10 cellular contexts compared by ENCODE assay signal in the genomic region with DNA sequence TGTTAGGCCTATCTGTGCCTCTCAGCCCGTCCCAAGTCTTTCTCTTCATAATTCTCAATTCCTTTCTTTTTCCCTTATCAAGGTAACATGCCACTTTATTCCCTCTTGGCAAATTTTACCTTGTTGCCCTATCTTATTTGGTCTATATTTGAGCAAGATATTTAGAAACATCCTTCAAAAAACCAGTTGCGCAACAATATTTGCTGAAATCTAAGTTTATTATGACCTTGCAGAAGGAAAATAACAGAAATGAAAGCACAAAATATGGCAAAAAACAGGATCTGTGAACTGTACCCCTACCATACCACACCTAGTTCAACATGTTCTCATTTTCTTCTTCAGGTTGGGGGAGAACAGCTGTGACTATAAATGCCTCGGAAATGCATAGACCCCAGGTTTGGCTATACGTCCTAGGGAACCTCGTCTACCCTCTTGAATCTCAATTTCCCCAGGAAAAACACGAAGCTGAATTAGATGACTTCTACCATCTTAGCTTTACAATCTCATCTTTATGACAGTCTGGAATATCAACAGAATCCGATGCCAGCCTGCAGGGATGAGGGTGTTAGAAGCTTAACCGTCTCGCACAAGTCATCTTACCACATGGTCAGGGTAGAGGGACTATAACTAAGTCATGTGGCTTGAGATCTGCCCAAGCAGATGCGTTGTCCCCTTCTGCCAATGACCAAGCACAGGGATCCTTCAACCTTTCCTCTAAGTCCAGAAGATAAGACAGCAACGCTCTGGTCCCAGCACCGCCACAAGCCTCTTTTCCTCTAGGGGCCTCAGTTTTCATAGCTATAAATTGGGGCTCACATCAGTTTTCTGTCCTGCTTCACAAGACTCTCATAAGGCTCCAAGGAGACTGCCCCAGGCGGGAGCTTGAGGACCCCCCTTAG. TPM values are rescaled to one million over a fixed set of nuclear protein-coding genes. Genes with fewer than 3 reads are reported as not detected.
DNase-seq lines count a peak whose midpoint lies in the region; ATAC-seq and TF ChIP-seq lines count a peak whose summit lies in the region.
"Had no signal": no experiment of that assay in that cellular context is flagged by ENCODE, and none has a peak within 500 bp of the region (broad histone marks: within the 10 kb centered on the region; RNA-seq: fewer than 3 reads in every experiment).

No MANE protein-coding gene starts in this region.

- H3K36me3 ChIP-seq in left ventricle myocardium inferior (peaks cover 8% of the 10 kb centered on the region), mucosa of descending colon (ENCODE audit: low read depth) (no peaks in the 10 kb centered on the region), vagina (no peaks in the 10 kb centered on the region), testis (ENCODE audit: low read depth, missing control alignments) (no peaks in the 10 kb centered on the region)

- peak overlapping the region; percentile 88 for H3K27ac ChIP-seq in left ventricle myocardium inferior (replicated peaks)
- no peak overlapping the region for H3K27ac ChIP-seq in vagina
- H3K27ac ChIP-seq in testis: no peak overlapping the region

- peak overlapping the region; percentile 67 for H3K4me3 ChIP-seq in left ventricle myocardium inferior
- peak overlapping the region; percentile 27 for H3K4me3 ChIP-seq in mucosa of descending colon
- peak overlapping the region; percentile 33 to 41 for H3K4me3 ChIP-seq in vagina
- H3K4me3 ChIP-seq in testis: peak overlapping the region in 1 of 2 donors; percentile 30

- TF ChIP-seq CTCF in left ventricle myocardium inferior (IDR thresholded peaks at IDR 0.05; ENCODE audit: borderline replicate concordance): no peak
- TF ChIP-seq CTCF in mucosa of descending colon (IDR thresholded peaks at IDR 0.05): no peak
- no peak for TF ChIP-seq CTCF in vagina (IDR thresholded peaks at IDR 0.05)
- TF ChIP-seq CTCF in testis (IDR thresholded peaks at IDR 0.05): no peak

- H3K9me3 ChIP-seq in left ventricle myocardium inferior (replicated peaks) (no peaks in the 10 kb centered on the region), mucosa of descending colon (no peaks in the 10 kb centered on the region), vagina (no peaks in the 10 kb centered on the region), testis (no peaks in the 10 kb centered on the region)

- H3K9me3 Mint-ChIP-seq in activated naive CD8-positive, alpha-beta T cell (ENCODE audit: low read depth): no peaks in the 10 kb centered on the region
- H3K9me3 Mint-ChIP-seq: type B pancreatic cell had no signal

- 80 to 94% methylated on average over 13 of the region's 13 CpGs for WGBS in testis, 2 donors

- no peaks in the 10 kb centered on the region for H3K27me3 Mint-ChIP-seq in activated naive CD8-positive, alpha-beta T cell

- H3K4me1 ChIP-seq in left ventricle myocardium inferior (peaks cover 8% of the 10 kb centered on the region), mucosa of descending colon (ENCODE audit: low read depth) (no peaks in the 10 kb centered on the region), vagina (no peaks in the 10 kb centered on the region), testis (no peaks in the 10 kb centered on the region)

- TF ChIP-seq POLR2A in vagina (IDR thresholded peaks at IDR 0.05) (no peak), testis (IDR thresholded peaks at IDR 0.05) (no peak)

- peaks cover 28% of the 10 kb centered on the region for H3K36me3 Mint-ChIP-seq in activated naive CD8-positive, alpha-beta T cell
- H3K36me3 Mint-ChIP-seq: type B pancreatic cell had no signal

- no peak for ATAC-seq in mucosa of descending colon
- ATAC-seq in GM19328 (IDR thresholded peaks at IDR 0.05; ENCODE audit: unreplicated experiment): no peak
- ATAC-seq in GM18858 (IDR thresholded peaks at IDR 0.05; ENCODE audit: unreplicated experiment): no peak

- DNase-seq in left ventricle myocardium inferior: no peak
- DNase-seq in cardiac septum (ENCODE audit: low spot score): no peak
- no peak for DNase-seq in mucosa of descending colon
- no peak for DNase-seq in vagina (ENCODE audit: extremely low spot score in 2 of 2)
- DNase-seq in testis: no peak

- H3K27me3 ChIP-seq in left ventricle myocardium inferior (ENCODE audit: low read depth): no peaks in the 10 kb centered on the region
- no peaks in the 10 kb centered on the region for H3K27me3 ChIP-seq in vagina
- H3K27me3 ChIP-seq in testis: no peaks in the 10 kb centered on the region

- intact Hi-C loops in left ventricle myocardium inferior (cut with micrococcal nuclease) (no loop called here), cardiac septum (cut with DNase I) (no loop called here), mucosa of descending colon (cut with DNase I, micrococcal nuclease) (no loop called here), vagina (cut with DNase I) (no loop called here), testis (cut with DNase I; ENCODE audit: low total_unique reads) (no loop called here)

- H3K27ac Mint-ChIP-seq in activated naive CD8-positive, alpha-beta T cell: peak overlapping the region; percentile 96
- H3K27ac Mint-ChIP-seq: type B pancreatic cell had no signal

- H3K4me3 Mint-ChIP-seq in activated naive CD8-positive, alpha-beta T cell: peak overlapping the region; percentile 100
- H3K4me3 Mint-ChIP-seq: type B pancreatic cell had no signal

- peaks cover 74% of the 10 kb centered on the region for H3K4me1 Mint-ChIP-seq in activated naive CD8-positive, alpha-beta T cell (ENCODE audit: low read depth)

RNA-seq across cellular contexts. Expression of a gene that starts 1.3 kb away (rescaled TPM):
- 3.9 TPM for total RNA-seq in left ventricle myocardium inferior
- 6.2 TPM for total RNA-seq in cardiac septum
- total RNA-seq in mucosa of descending colon: 10 to 100 TPM; 13.5 to 24.5 (median 22.9) TPM
- total RNA-seq in vagina: 25.5 TPM
- total RNA-seq in testis: 10 to 100 TPM in 1 of 2 donors, 1 to 10 TPM in 1; 8.6 to 11.5 TPM
- polyA plus RNA-seq in testis (ENCODE audit: insufficient read depth, low read depth, low replicate concordance): 14.2 TPM
- total RNA-seq: endothelial cell of umbilical vein had no signal
- polyA plus RNA-seq: endothelial cell of umbilical vein had no signal
